24 cellular contexts compared by ENCODE assay signal in the genomic region with DNA sequence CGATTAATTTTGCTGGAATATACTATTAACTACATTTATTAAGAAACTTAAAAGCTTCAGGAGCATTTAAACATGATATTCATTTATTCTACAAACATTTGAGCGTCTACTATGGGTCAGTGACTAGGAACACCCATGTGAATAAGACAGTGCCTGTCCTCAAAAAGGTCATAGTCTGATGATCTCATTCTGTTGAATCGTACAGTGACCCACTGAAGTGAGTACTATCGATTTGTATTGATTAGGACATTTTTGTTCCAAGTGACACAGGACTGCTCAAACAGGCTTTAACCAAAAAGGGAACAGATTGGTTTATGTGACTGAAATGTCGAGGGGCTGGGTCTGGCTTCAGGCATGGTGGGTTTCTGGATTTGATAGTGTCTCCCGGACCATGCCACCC.
DNase-seq lines count a peak whose midpoint lies in the region; ATAC-seq, FAIRE-seq and TF ChIP-seq lines count a peak whose summit lies in the region.
"Had no signal": no experiment of that assay in that cellular context is flagged by ENCODE, and none has a peak within 500 bp of the region (broad histone marks: within the 10 kb centered on the region; RNA-seq: fewer than 3 reads in every experiment).

No MANE protein-coding gene starts in this region.

- intact Hi-C loops in IMR-90 (cut with micrococcal nuclease) (no loop called here), HepG2 (cut with micrococcal nuclease; ENCODE audit: unreplicated experiment) (no loop called here)

- H4K91ac ChIP-seq in IMR-90 (ENCODE audit: insufficient read depth, low read depth, low read length) = no peak overlapping the region
- no peak overlapping the region for H4K91ac ChIP-seq in mesenchymal stem cell (ENCODE audit: low read length)

- peaks cover 0 to 5% of the 10 kb centered on the region in 2 donors for H3K27me3 Mint-ChIP-seq in effector memory CD8-positive, alpha-beta T cell
- H3K27me3 Mint-ChIP-seq: B cell had no signal

- H2AK9ac ChIP-seq in IMR-90 (replicated peaks; ENCODE audit: low read depth, low read length, poor library complexity) = no peak overlapping the region

- H2BK15ac ChIP-seq in IMR-90 (ENCODE audit: low read depth, low read length) (no peak overlapping the region), mesenchymal stem cell (ENCODE audit: low read depth, poor library complexity, severe bottlenecking) (no peak overlapping the region)

- H3K9ac ChIP-seq in IMR-90 (ENCODE audit: low read depth, low read length) = no peak overlapping the region
- no peak overlapping the region for H3K9ac ChIP-seq in HepG2 (ENCODE audit: insufficient read depth, low read depth, low read length)
- no peak overlapping the region for H3K9ac ChIP-seq in mesenchymal stem cell (ENCODE audit: low read length)
- H3K9ac ChIP-seq: BLaER1, GM23248 had no signal

- H3K27ac Mint-ChIP-seq in effector memory CD8-positive, alpha-beta T cell = no peak overlapping the region
- H3K27ac Mint-ChIP-seq: B cell; CD8-positive, alpha-beta memory T cell had no signal

- H3K23ac ChIP-seq in IMR-90 (ENCODE audit: low read depth, low read length) (no peak overlapping the region), mesenchymal stem cell (ENCODE audit: low read length in 2 of 2) (no peak overlapping the region)

- H3K9me3 ChIP-seq in IMR-90 (ENCODE audit: control insufficient read depth, insufficient read depth, low read length) = no peaks in the 10 kb centered on the region
- no peaks in the 10 kb centered on the region for H3K9me3 ChIP-seq in HepG2 (ENCODE audit: low read length)
- H3K9me3 ChIP-seq in mesenchymal stem cell (ENCODE audit: control insufficient read depth, low read length) = no peaks in the 10 kb centered on the region
- H3K9me3 ChIP-seq: BLaER1 had no signal

- TF ChIP-seq CTCF in IMR-90 (conservative IDR thresholded peaks at IDR 0.05; ENCODE audit: low read depth, low read length) (no peak), HepG2 (CRISPR knock-in tag; IDR thresholded peaks at IDR 0.05) (no peak)

- no peak overlapping the region for H2AFZ ChIP-seq in IMR-90 (replicated peaks; ENCODE audit: low read length, poor library complexity)
- no peak overlapping the region for H2AFZ ChIP-seq in HepG2 (ENCODE audit: low read length)
- no peak overlapping the region for H2AFZ ChIP-seq in mesenchymal stem cell (ENCODE audit: low read depth, low read length)
- H2AFZ ChIP-seq: GM23248 had no signal

- CTCF ChIA-PET in IMR-90 (lab: Yijun Ruan, JAX) (interaction anchor here (0.9 kb wide), 1 partner anchor 237 kb away, joined by 5 read pairs; no protein-coding TSS in a partner anchor), HepG2 (lab: Yijun Ruan, JAX; ENCODE audit: low intra/inter-chr PET ratio, low total read pairs) (no interaction called here)

- H4K8ac ChIP-seq in IMR-90 (ENCODE audit: low read depth in 2 of 2, low read length in 2 of 2) (peak overlapping the region in 1 of 2 experiments; percentile 10; a peak in 1 of 4 replicates), mesenchymal stem cell (ENCODE audit: low read length) (no peak overlapping the region)

- no peak for ATAC-seq in IMR-90 (ENCODE audit: low read depth)
- no peak for ATAC-seq in HepG2
- no peak for ATAC-seq in HG02981 (IDR thresholded peaks at IDR 0.05; ENCODE audit: unreplicated experiment)
- no peak for ATAC-seq in effector memory CD8-positive, alpha-beta T cell (replicated peaks)
- ATAC-seq: GM12878, HCT116 had no signal

- dilution Hi-C loops in IMR-90 (cut with HindIII; ENCODE audit: low sequenced_read_pairs, unreplicated experiment) = no loop called here

- H3K14ac ChIP-seq in IMR-90 (replicated peaks; ENCODE audit: low read depth, low read length) (no peak overlapping the region; the same call in 1 of the 2 replicates), mesenchymal stem cell (ENCODE audit: low read length in 2 of 2) (no peak overlapping the region)

- H3K4me3 Mint-ChIP-seq in effector memory CD8-positive, alpha-beta T cell = no peak overlapping the region
- H3K4me3 Mint-ChIP-seq: B cell; CD4-positive, CD25-positive, alpha-beta regulatory T cell; CD8-positive, alpha-beta memory T cell had no signal

- H3K79me1 ChIP-seq in IMR-90 (ENCODE audit: low read depth in 1 of 2, low read length in 2 of 2) (no peaks in the 10 kb centered on the region), mesenchymal stem cell (replicated peaks; ENCODE audit: low read length, poor library complexity, severe bottlenecking) (no peaks in the 10 kb centered on the region)

- in situ Hi-C loops in IMR-90 (cut with MboI; ENCODE audit: low sequenced_read_pairs) = loop anchor here (10.0 kb wide), 1 partner anchor 82 kb away; no protein-coding TSS in a partner anchor
- in situ Hi-C loops in HepG2 (cut with HindIII; ENCODE audit: extremely low pct_ligation_motif_present, low pct_unique_long_range_greater_than_20kb) = no loop called here

- DNase-seq in IMR-90 (no peak), HepG2 (ENCODE audit: low spot score) (no peak), mesenchymal stem cell (no peak), amniotic stem cell (lab: John Stamatoyannopoulos, UW) (no peak)
- no peak for DNase-seq in effector memory CD8-positive, alpha-beta T cell
- DNase-seq: CD4-positive, CD25-positive, alpha-beta regulatory T cell; CD8-positive, alpha-beta memory T cell; DMS 273 treated with DMSO at 0.1 percent for 48 hours; DMS79; EL; GDM1; GM23248; H7 had no signal

- H3K4me1 ChIP-seq in IMR-90 (ENCODE audit: control insufficient read depth, insufficient read depth, low read length) (peaks cover 11% of the 10 kb centered on the region), HepG2 (ENCODE audit: insufficient read depth, low read length) (0 out of 2 replicates have a peak, but pooled peaks cover 6% of the 10 kb centered on the region), mesenchymal stem cell (ENCODE audit: control insufficient read depth, insufficient read depth, low read depth, low read length) (peaks cover 16% of the 10 kb centered on the region)
- H3K4me1 ChIP-seq: BLaER1 had no signal

- H3K4ac ChIP-seq in IMR-90 (ENCODE audit: low read depth, low read length) = peak overlapping the region; percentile 31; the same call in 1 of the 2 replicates
- H3K4ac ChIP-seq in mesenchymal stem cell (ENCODE audit: low read depth in 1 of 2, low read length in 2 of 2) = no peak overlapping the region

- no peak overlapping the region for H3K4me3 ChIP-seq in IMR-90 (ENCODE audit: insufficient read depth, low read depth, low read length)
- no peak overlapping the region for H3K4me3 ChIP-seq in HepG2 (replicated peaks in 1 of 3; ENCODE audit: insufficient read depth in 1 of 3, low read depth in 2 of 3, low read length in 3 of 3)
- H3K4me3 ChIP-seq in mesenchymal stem cell (ENCODE audit: insufficient read depth in 1 of 2, low read depth in 1 of 2, low read length in 2 of 2) = no peak overlapping the region
- H3K4me3 ChIP-seq: BLaER1, GM12878, GM23248 had no signal

- POLR2A ChIA-PET in IMR-90 (lab: Charles Lee; ENCODE audit: unreplicated experiment) = no interaction called here
- POLR2A ChIA-PET in HepG2 (lab: Yijun Ruan, JAX) = no interaction called here

- peak overlapping the region; percentile 62 for H2BK20ac ChIP-seq in IMR-90 (ENCODE audit: low read depth, low read length)

- no peak overlapping the region for H4K5ac ChIP-seq in IMR-90 (ENCODE audit: low read depth, low read length)

- H3K56ac ChIP-seq in IMR-90 (ENCODE audit: extremely low read depth, insufficient read depth, low read length) = no peak overlapping the region

- no peak overlapping the region for H3K27ac ChIP-seq in IMR-90 (ENCODE audit: insufficient read depth, low read length)
- H3K27ac ChIP-seq in HepG2 (ENCODE audit: extremely low read length, insufficient read depth, low read length) = no peak overlapping the region
- H3K27ac ChIP-seq in mesenchymal stem cell (ENCODE audit: low read length, poor library complexity, severe bottlenecking) = no peak overlapping the region
- H3K27ac ChIP-seq: 22Rv1, BLaER1, C4-2B had no signal

- H2BK12ac ChIP-seq in mesenchymal stem cell (ENCODE audit: low read length in 2 of 2) = no peak overlapping the region

- no peaks in the 10 kb centered on the region for H3K9me3 Mint-ChIP-seq in effector memory CD8-positive, alpha-beta T cell
- H3K9me3 Mint-ChIP-seq: CD4-positive, CD25-positive, alpha-beta regulatory T cell; CD8-positive, alpha-beta memory T cell had no signal

- H3K18ac ChIP-seq in IMR-90 (ENCODE audit: low read depth, low read length) (no peak overlapping the region), mesenchymal stem cell (ENCODE audit: low read depth in 1 of 2, low read length in 2 of 2) (no peak overlapping the region)

- no peaks in the 10 kb centered on the region for H3K79me2 ChIP-seq in HepG2 (ENCODE audit: insufficient read depth, low read length)

- peaks cover 2% of the 10 kb centered on the region for H3K36me3 Mint-ChIP-seq in effector memory CD8-positive, alpha-beta T cell (ENCODE audit: insufficient read depth)
- H3K36me3 Mint-ChIP-seq: CD4-positive, CD25-positive, alpha-beta regulatory T cell; CD8-positive, alpha-beta memory T cell had no signal

- no peak for TF ChIP-seq EP300 in HepG2 (IDR thresholded peaks at IDR 0.05; ENCODE audit: low read depth in 2 of 2, low read length in 2 of 2)
- TF ChIP-seq EP300 in HepG2 (CRISPR knock-in tag; IDR thresholded peaks at IDR 0.05; ENCODE audit: borderline replicate concordance) = no peak

- FAIRE-seq in HepG2 (lab: Jason Lieb, UNC) = no peak
- FAIRE-seq: A204.1, D721Med, GM12878, GM19239, H1 had no signal

- 80% methylated on average over 2 of the region's 6 CpGs; no CpG with 5 or more reads in 1 of the 2 experiments for WGBS in IMR-90 (ENCODE audit: extremely low coverage in 2 of 2, insufficient read length in 1 of 2), 2 experiments
- WGBS in HepG2 (ENCODE audit: low lambda C conversion rate) = 33% methylated on average over 5 of the region's 6 CpGs
- WGBS in mesenchymal stem cell = 76% methylated on average over 5 of the region's 6 CpGs

- H2BK120ac ChIP-seq in IMR-90 (ENCODE audit: low read depth, low read length) (peak overlapping the region; percentile 8; the same call in 1 of the 2 replicates), mesenchymal stem cell (ENCODE audit: low read depth, low read length) (no peak overlapping the region)

- H3K4me2 ChIP-seq in IMR-90 (ENCODE audit: low read depth, low read length) (no peak overlapping the region), HepG2 (ENCODE audit: low read depth, low read length) (no peak overlapping the region), mesenchymal stem cell (ENCODE audit: low read length, poor library complexity, severe bottlenecking) (no peak overlapping the region)
- H3K4me2 ChIP-seq: BLaER1 had no signal

- peaks cover 18% of the 10 kb centered on the region for H3K9me1 ChIP-seq in IMR-90 (ENCODE audit: insufficient read depth, low read length)

- no peaks in the 10 kb centered on the region for H4K20me1 ChIP-seq in IMR-90 (ENCODE audit: insufficient read depth, low read length)
- H4K20me1 ChIP-seq in HepG2 (ENCODE audit: insufficient read depth, low read length) = no peaks in the 10 kb centered on the region
- H4K20me1 ChIP-seq: BLaER1 had no signal

- H3K27me3 ChIP-seq in IMR-90 (ENCODE audit: control insufficient read depth, insufficient read depth, low read length) (no peaks in the 10 kb centered on the region), HepG2 (ENCODE audit: control insufficient read depth in 1 of 2, insufficient read depth in 2 of 2, low read length in 2 of 2) (peaks cover 3 to 30% of the 10 kb centered on the region in 2 experiments), mesenchymal stem cell (ENCODE audit: control insufficient read depth in 1 of 2, insufficient read depth in 1 of 2, low read length in 2 of 2) (no peaks in the 10 kb centered on the region)
- H3K27me3 ChIP-seq: BLaER1 had no signal

- TF ChIP-seq RAD21 in IMR-90 (IDR thresholded peaks at IDR 0.05; ENCODE audit: low read length) (no peak), HepG2 (CRISPR knock-in tag; IDR thresholded peaks at IDR 0.05) (no peak)

- BruUV-seq in IMR-90 (replicated peaks; lab: Mats Ljungman, UMichigan) (no TSS peak), HepG2 (replicated peaks; lab: Mats Ljungman, UMichigan) (no TSS peak)

- H2BK5ac ChIP-seq in IMR-90 (ENCODE audit: low read depth, low read length, poor library complexity, severe bottlenecking) = no peak overlapping the region
- no peak overlapping the region for H2BK5ac ChIP-seq in mesenchymal stem cell (ENCODE audit: low read depth, low read length, poor library complexity, severe bottlenecking)

- no peaks in the 10 kb centered on the region for H3K36me3 ChIP-seq in IMR-90 (ENCODE audit: control insufficient read depth, insufficient read depth, low read length)
- H3K36me3 ChIP-seq in HepG2 (replicated peaks in 1 of 2; ENCODE audit: control insufficient read depth in 1 of 2, insufficient read depth in 2 of 2, low read length in 2 of 2) = no peaks in the 10 kb centered on the region
- no peaks in the 10 kb centered on the region for H3K36me3 ChIP-seq in mesenchymal stem cell (ENCODE audit: control insufficient read depth in 1 of 2, insufficient read depth in 2 of 2, low read depth in 1 of 2, low read length in 2 of 2)
- H3K36me3 ChIP-seq: BLaER1 had no signal

- TF ChIP-seq POLR2A in IMR-90 (IDR thresholded peaks at IDR 0.05; ENCODE audit: low read depth, low read length) = no peak
- TF ChIP-seq POLR2A in HepG2 (IDR thresholded peaks at IDR 0.05; ENCODE audit: insufficient read depth in 1 of 2, low read depth in 2 of 2, low read length in 2 of 2) = no peak

- peaks cover 5 to 12% of the 10 kb centered on the region in 2 donors for H3K4me1 Mint-ChIP-seq in effector memory CD8-positive, alpha-beta T cell (ENCODE audit: low read depth in 2 of 2)
- H3K4me1 Mint-ChIP-seq: B cell had no signal

- H2AK5ac ChIP-seq in IMR-90 (ENCODE audit: low read depth, low read length) = peak overlapping the region; percentile 20; the same call in 1 of the 2 replicates
- H2AK5ac ChIP-seq in mesenchymal stem cell (ENCODE audit: low read length, severe bottlenecking) = peak overlapping the region; percentile 46
